ENCODE assay signal across 8 cellular contexts in the genomic region with DNA sequence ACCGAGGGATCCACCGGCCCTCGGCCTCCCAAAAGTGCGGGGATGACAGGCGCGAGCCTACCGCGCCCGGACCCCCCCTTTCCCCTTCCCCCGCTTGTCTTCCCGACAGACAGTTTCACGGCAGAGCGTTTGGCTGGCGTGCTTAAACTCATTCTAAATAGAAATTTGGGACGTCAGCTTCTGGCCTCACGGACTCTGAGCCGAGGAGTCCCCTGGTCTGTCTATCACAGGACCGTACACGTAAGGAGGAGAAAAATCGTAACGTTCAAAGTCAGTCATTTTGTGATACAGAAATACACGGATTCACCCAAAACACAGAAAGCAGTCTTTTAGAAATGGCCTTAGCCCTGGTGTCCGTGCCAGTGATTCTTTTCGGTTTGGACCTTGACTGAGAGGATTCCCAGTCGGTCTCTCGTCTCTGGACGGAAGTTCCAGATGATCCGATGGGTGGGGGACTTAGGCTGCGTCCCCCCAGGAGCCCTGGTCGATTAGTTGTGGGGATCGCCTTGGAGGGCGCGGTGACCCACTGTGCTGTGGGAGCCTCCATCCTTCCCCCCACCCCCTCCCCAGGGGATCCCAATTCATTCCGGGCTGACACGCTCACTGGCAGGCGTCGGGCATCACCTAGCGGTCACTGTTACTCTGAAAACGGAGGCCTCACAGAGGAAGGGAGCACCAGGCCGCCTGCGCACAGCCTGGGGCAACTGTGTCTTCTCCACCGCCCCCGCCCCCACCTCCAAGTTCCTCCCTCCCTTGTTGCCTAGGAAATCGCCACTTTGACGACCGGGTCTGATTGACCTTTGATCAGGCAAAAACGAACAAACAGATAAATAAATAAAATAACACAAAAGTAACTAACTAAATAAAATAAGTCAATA.
DNase-seq lines count a peak whose midpoint lies in the region; ATAC-seq and TF ChIP-seq lines count a peak whose summit lies in the region.
"Not testable (repeated sequence)": the region's sequence is repeated elsewhere in the genome, so short reads cannot be mapped to it uniquely, and the experiment has no call there.

No MANE protein-coding gene starts in this region.

- ATAC-seq in GM18861 (IDR thresholded peaks at IDR 0.05; ENCODE audit: unreplicated experiment) (peak; percentile 40), GM19468 (IDR thresholded peaks at IDR 0.05; ENCODE audit: extremely low read depth, unreplicated experiment) (peak; percentile 38), HG02610 (IDR thresholded peaks at IDR 0.05; ENCODE audit: unreplicated experiment) (peak; percentile 46), HG03066 (IDR thresholded peaks at IDR 0.05; ENCODE audit: low read depth, unreplicated experiment) (peak; percentile 39), HG03558 (IDR thresholded peaks at IDR 0.05; ENCODE audit: extremely low read depth, unreplicated experiment) (peak; percentile 12), lower lobe of right lung (peak; percentile 78 to 86), aorta (ENCODE audit: low FRiP score) (peak; percentile 90)
- ATAC-seq in activated naive CD8-positive, alpha-beta T cell treated with anti-CD3 and anti-CD28 coated beads, Interleukin-2, amount 10 ng/mL, durations not matched to agents 7 days and 5 days (ENCODE audit: low read depth), result peak; percentile 51

- H3K9me3 Mint-ChIP-seq in activated naive CD8-positive, alpha-beta T cell treated with anti-CD3 and anti-CD28 coated beads, Interleukin-2, amount 10 ng/mL, durations not matched to agents 7 days and 5 days, result not testable (repeated sequence)

- not testable (repeated sequence) for H3K4me1 ChIP-seq in lower lobe of right lung; aorta (ENCODE audit: control insufficient read depth in 1 of 2, insufficient read depth in 2 of 2, low read length in 2 of 2)

- not testable (repeated sequence) for H3K36me3 Mint-ChIP-seq in activated naive CD8-positive, alpha-beta T cell treated with anti-CD3 and anti-CD28 coated beads, Interleukin-2, amount 10 ng/mL, durations not matched to agents 7 days and 5 days

- H3K9me3 ChIP-seq in lower lobe of right lung; aorta (ENCODE audit: control insufficient read depth, low read length): not testable (repeated sequence)

- H3K27me3 Mint-ChIP-seq in activated naive CD8-positive, alpha-beta T cell treated with anti-CD3 and anti-CD28 coated beads, Interleukin-2, amount 10 ng/mL, durations not matched to agents 7 days and 5 days, result not testable (repeated sequence)

- H3K27me3 ChIP-seq in lower lobe of right lung (ENCODE audit: low read depth); aorta (ENCODE audit: control insufficient read depth in 1 of 2, insufficient read depth in 2 of 2, low read length in 1 of 2): not testable (repeated sequence)

- H3K4me3 Mint-ChIP-seq in activated naive CD8-positive, alpha-beta T cell treated with anti-CD3 and anti-CD28 coated beads, Interleukin-2, amount 10 ng/mL, durations not matched to agents 7 days and 5 days, result not testable (repeated sequence)

- H3K36me3 ChIP-seq in lower lobe of right lung; aorta (ENCODE audit: control insufficient read depth in 1 of 2, insufficient read depth in 2 of 2, low read length in 1 of 2): not testable (repeated sequence)

- intact Hi-C loops in lower lobe of right lung (cut with DNase I); aorta (cut with DNase I): not testable (repeated sequence)

- H3K27ac ChIP-seq in lower lobe of right lung; aorta (ENCODE audit: low read depth in 1 of 2, low read length in 2 of 2): not testable (repeated sequence)

- H3K4me1 Mint-ChIP-seq in activated naive CD8-positive, alpha-beta T cell treated with anti-CD3 and anti-CD28 coated beads, Interleukin-2, amount 10 ng/mL, durations not matched to agents 7 days and 5 days, result not testable (repeated sequence)

- POLR2A ChIA-PET in activated naive CD8-positive, alpha-beta T cell treated with anti-CD3 and anti-CD28 coated beads, Interleukin-2, amount 10 ng/mL, durations not matched to agents 7 days and 5 days (lab: Charles Lee), result not testable (repeated sequence)

- DNase-seq in activated naive CD8-positive, alpha-beta T cell treated with anti-CD3 and anti-CD28 coated beads, Interleukin-2, amount 10 ng/mL, durations not matched to agents 7 days and 5 days; lower lobe of right lung; aorta: not testable (repeated sequence)

- TF ChIP-seq CTCF in lower lobe of right lung (IDR thresholded peaks at IDR 0.05), result not testable (repeated sequence)

- H3K27ac Mint-ChIP-seq in activated naive CD8-positive, alpha-beta T cell treated with anti-CD3 and anti-CD28 coated beads, Interleukin-2, amount 10 ng/mL, durations not matched to agents 7 days and 5 days, result not testable (repeated sequence)

- not testable (repeated sequence) for H3K4me3 ChIP-seq in lower lobe of right lung; aorta (ENCODE audit: low read length in 2 of 2)

- no CpG with 5 or more reads among the region's 47 CpGs for WGBS in aorta, 2 donors

Comparison
In these comparisons a context has a peak if more than half of its experiments do, and no peak if none do; other contexts are left out.
1. ATAC-seq: peak in every context shown above with its lines; median percentile 90 in aorta; 82 in lower lobe of right lung; 51 in activated naive CD8-positive, alpha-beta T cell treated with anti-CD3 and anti-CD28 coated beads, Interleukin-2, amount 10 ng/mL, durations not matched to agents 7 days and 5 days; 46 in HG02610; 40 in GM18861; 39 in HG03066; 38 in GM19468; 12 in HG03558.